10 cellular contexts compared by ENCODE assay signal in genomic region chr15:72236381-72237285, GRCh38. TPM values are rescaled to one million over a fixed set of nuclear protein-coding genes. Genes with fewer than 3 reads are reported as not detected.
DNase-seq lines count a peak whose midpoint lies in the region; ATAC-seq and TF ChIP-seq lines count a peak whose summit lies in the region.
"Had no signal": no experiment of that assay in that cellular context is flagged by ENCODE, and none has a peak within 500 bp of the region (broad histone marks: within the 10 kb centered on the region; RNA-seq: fewer than 3 reads in every experiment).

No MANE protein-coding gene starts in this region.

- peak overlapping the region; percentile 84 for H3K27ac Mint-ChIP-seq in activated CD8-positive, alpha-beta memory T cell treated with anti-CD3 and anti-CD28 coated beads, Interleukin-2, amount 10 ng/mL, durations not matched to agents 7 days and 5 days

- DNase-seq in activated CD8-positive, alpha-beta memory T cell treated with anti-CD3 and anti-CD28 coated beads, Interleukin-2, amount 10 ng/mL, durations not matched to agents 7 days and 5 days, result no peak
- DNase-seq in activated CD8-positive, alpha-beta memory T cell treated with anti-CD3 and anti-CD28 coated beads for 24 hours, result no peak
- DNase-seq in SJSA1 (ENCODE audit: low read depth in 1 of 2, low spot score in 2 of 2) (no peak), epithelial cell of prostate (ENCODE audit: low read depth, low spot score) (no peak), GM13976 (ENCODE audit: low spot score) (no peak), cerebellar nuclear complex (lab: John Stamatoyannopoulos, UW) (no peak), NCI-H1105 treated with DMSO at 0.1 percent for 48 hours (lab: John Stamatoyannopoulos, UW) (no peak)
- DNase-seq: NCI-H2227 treated with DMSO at 0.1 percent for 48 hours had no signal

- ATAC-seq in activated CD8-positive, alpha-beta memory T cell treated with anti-CD3 and anti-CD28 coated beads, Interleukin-2, amount 10 ng/mL, durations not matched to agents 7 days and 5 days, result peak; percentile 2

- CTCF ChIA-PET in activated CD8-positive, alpha-beta memory T cell treated with anti-CD3 and anti-CD28 coated beads, Interleukin-2, amount 10 ng/mL, durations not matched to agents 7 days and 5 days (lab: Charles Lee), result interaction anchor here (1.4 to 8.3 kb wide), 2 partner anchors 9 to 37 kb away, joined by 4 to 57 read pairs; no protein-coding TSS in a partner anchor

- H3K4me3 ChIP-seq in SJSA1 (peak overlapping the region; percentile 30), subcutaneous abdominal adipose tissue (ENCODE audit: low read depth in 1 of 5, low read length in 5 of 5) (peak overlapping the region in 1 of 5 donors; percentile 4)

- H3K9ac ChIP-seq in subcutaneous abdominal adipose tissue (ENCODE audit: low read length in 5 of 5), result no peak overlapping the region

- H3K27ac ChIP-seq in SJSA1, result peak overlapping the region; percentile 95
- peak overlapping the region; percentile 84 for H3K27ac ChIP-seq in epithelial cell of prostate
- H3K27ac ChIP-seq in subcutaneous abdominal adipose tissue (ENCODE audit: low read depth, low read length), result peak overlapping the region; percentile 17
- H3K27ac ChIP-seq: C4-2B had no signal

- H3K9me3 Mint-ChIP-seq in activated CD8-positive, alpha-beta memory T cell treated with anti-CD3 and anti-CD28 coated beads, Interleukin-2, amount 10 ng/mL, durations not matched to agents 7 days and 5 days (ENCODE audit: low read depth), result no peaks in the 10 kb centered on the region

- peak overlapping the region; percentile 33 for H3K4me3 Mint-ChIP-seq in activated CD8-positive, alpha-beta memory T cell treated with anti-CD3 and anti-CD28 coated beads, Interleukin-2, amount 10 ng/mL, durations not matched to agents 7 days and 5 days

- no peaks in the 10 kb centered on the region for H3K27me3 Mint-ChIP-seq in activated CD8-positive, alpha-beta memory T cell treated with anti-CD3 and anti-CD28 coated beads, Interleukin-2, amount 10 ng/mL, durations not matched to agents 7 days and 5 days

- H3K9me3 ChIP-seq in SJSA1 (replicated peaks), result no peaks in the 10 kb centered on the region
- no peaks in the 10 kb centered on the region for H3K9me3 ChIP-seq in subcutaneous abdominal adipose tissue (ENCODE audit: control insufficient read depth in 5 of 5, low read length in 5 of 5)

- peaks cover 32% of the 10 kb centered on the region for H3K4me1 ChIP-seq in SJSA1 (replicated peaks)
- peaks cover 2 to 20% (median 13%) of the 10 kb centered on the region in 5 donors for H3K4me1 ChIP-seq in subcutaneous abdominal adipose tissue (ENCODE audit: control insufficient read depth in 5 of 5, insufficient read depth in 5 of 5, low read length in 5 of 5)

- H3K27me3 ChIP-seq in SJSA1 (replicated peaks) (no peaks in the 10 kb centered on the region), subcutaneous abdominal adipose tissue (ENCODE audit: control insufficient read depth in 5 of 5, insufficient read depth in 4 of 5, low read length in 5 of 5) (no peaks in the 10 kb centered on the region)

- in situ Hi-C loops in GM13976 (cut with MboI; ENCODE audit: low sequenced_read_pairs, unreplicated experiment), result no loop called here

- peaks cover 10% of the 10 kb centered on the region for H3K36me3 Mint-ChIP-seq in activated CD8-positive, alpha-beta memory T cell treated with anti-CD3 and anti-CD28 coated beads, Interleukin-2, amount 10 ng/mL, durations not matched to agents 7 days and 5 days

- peaks cover 37% of the 10 kb centered on the region for H3K4me1 Mint-ChIP-seq in activated CD8-positive, alpha-beta memory T cell treated with anti-CD3 and anti-CD28 coated beads, Interleukin-2, amount 10 ng/mL, durations not matched to agents 7 days and 5 days

- TF ChIP-seq CTCF in GM13976 (IDR thresholded peaks at IDR 0.05; ENCODE audit: borderline replicate concordance, control extremely low read depth, extremely low read depth, insufficient read depth, missing control alignments), result no peak

- H3K36me3 ChIP-seq in SJSA1 (peaks cover 27% of the 10 kb centered on the region), subcutaneous abdominal adipose tissue (ENCODE audit: control insufficient read depth in 5 of 5, insufficient read depth in 5 of 5, low read length in 5 of 5) (peaks cover 16 to 32% (median 21%) of the 10 kb centered on the region in 5 donors)

RNA-seq across cellular contexts. Expression of gene PKM, which starts 5.6 kb away (rescaled TPM):
- total RNA-seq in activated CD8-positive, alpha-beta memory T cell treated with anti-CD3 and anti-CD28 coated beads, Interleukin-2, amount 10 ng/mL, durations not matched to agents 7 days and 5 days, result 1,000 to 10,000 TPM; 1,010 to 1,764 TPM
- 1,365 and 1,516 TPM in 2 replicates for total RNA-seq in SJSA1 (2014; rRNA removed; shearing (Covaris generic))

RNA-seq across cellular contexts. Expression of gene PARP6, which starts 35.7 kb away (rescaled TPM):
- 10 to 100 TPM; 55.5 to 66.6 TPM for total RNA-seq in activated CD8-positive, alpha-beta memory T cell treated with anti-CD3 and anti-CD28 coated beads, Interleukin-2, amount 10 ng/mL, durations not matched to agents 7 days and 5 days
- 18.8 and 35.6 TPM in 2 replicates for total RNA-seq in SJSA1 (2014; rRNA removed; shearing (Covaris generic))

RNA-seq across cellular contexts. Expression of gene GRAMD2A, which starts 39.0 kb away (rescaled TPM):
- not detected for total RNA-seq in activated CD8-positive, alpha-beta memory T cell treated with anti-CD3 and anti-CD28 coated beads, Interleukin-2, amount 10 ng/mL, durations not matched to agents 7 days and 5 days
- 0.16 TPM in 1 of 2 replicates, not detected in the other for total RNA-seq in SJSA1 (2014; rRNA removed; shearing (Covaris generic))

Comparison
In these comparisons a context has a peak if more than half of its experiments do, and no peak if none do; other contexts are left out.
1. H3K27ac ChIP-seq: peak in every context shown above with its lines; median percentile 95 in SJSA1; 84 in epithelial cell of prostate; 17 in subcutaneous abdominal adipose tissue.